In the genomic region with DNA sequence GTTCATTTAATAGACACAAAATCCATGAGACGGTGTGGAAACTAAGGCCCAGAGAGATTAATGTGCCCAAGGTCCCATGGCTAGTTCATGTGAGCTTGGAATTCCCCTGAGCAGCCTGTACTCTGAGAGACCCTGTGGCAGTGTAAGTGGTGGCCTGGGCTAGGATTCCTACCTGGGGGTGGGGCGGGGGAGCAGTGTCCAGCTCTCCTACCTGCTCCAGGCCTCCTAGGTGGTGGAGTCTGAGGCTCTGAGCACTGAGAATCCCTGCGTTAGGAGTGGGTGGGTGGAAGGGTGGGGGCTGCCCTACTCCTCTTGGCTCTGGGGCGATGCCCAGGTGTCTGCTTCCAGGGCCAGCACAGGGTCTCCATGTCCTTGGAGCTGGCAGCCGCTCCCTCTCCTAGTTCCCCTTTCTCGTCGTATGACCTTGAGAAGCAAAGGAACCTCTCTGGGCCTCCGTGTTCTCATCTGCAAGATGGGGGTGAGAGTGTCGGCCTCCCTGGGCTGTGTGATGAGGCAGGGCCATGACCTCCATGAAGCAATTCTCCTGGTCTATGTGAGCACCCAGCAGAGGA, we compare ENCODE assay signal across 18 cellular contexts. TPM values are rescaled to one million over a fixed set of nuclear protein-coding genes. Genes with fewer than 3 reads are reported as not detected.
DNase-seq lines count a peak whose midpoint lies in the region; ATAC-seq, FAIRE-seq and TF ChIP-seq lines count a peak whose summit lies in the region.
"Had no signal": no experiment of that assay in that cellular context is flagged by ENCODE, and none has a peak within 500 bp of the region (broad histone marks: within the 10 kb centered on the region; RNA-seq: fewer than 3 reads in every experiment).

No MANE protein-coding gene starts in this region.

- H3K4me1 ChIP-seq in A549 (peaks cover 39% of the 10 kb centered on the region), HUES48 (ENCODE audit: control insufficient read depth, insufficient read depth, low read length) (peaks cover 22% of the 10 kb centered on the region), neural progenitor cell (peaks cover 12% of the 10 kb centered on the region), small intestine (ENCODE audit: control insufficient read depth in 2 of 2, insufficient read depth in 1 of 2, low read depth in 1 of 2, low read length in 1 of 2) (no peaks in the 10 kb centered on the region)

- peak overlapping the region; percentile 84 for H3K27ac Mint-ChIP-seq in neural progenitor cell
- H3K27ac Mint-ChIP-seq in activated CD4-positive, alpha-beta memory T cell treated with anti-CD3 and anti-CD28 coated beads, Interleukin-2, amount 10 ng/mL, durations not matched to agents 7 days and 5 days = no peak overlapping the region
- H3K27ac Mint-ChIP-seq: activated CD8-positive, alpha-beta T cell treated with anti-CD3 and anti-CD28 coated beads for 36 hours; immature natural killer cell; stimulated activated memory B cell treated with anti-CD40 and anti-IgM and Interleukin-4, amounts not matched to agents 10 μg/mL and 1 μg/mL and 100 μg/mL, for 72 hours had no signal

- H3K4me3 Mint-ChIP-seq in neural progenitor cell = no peak overlapping the region
- no peak overlapping the region for H3K4me3 Mint-ChIP-seq in activated CD4-positive, alpha-beta memory T cell treated with anti-CD3 and anti-CD28 coated beads, Interleukin-2, amount 10 ng/mL, durations not matched to agents 7 days and 5 days
- H3K4me3 Mint-ChIP-seq: activated CD8-positive, alpha-beta T cell treated with anti-CD3 and anti-CD28 coated beads for 36 hours; immature natural killer cell; stimulated activated memory B cell treated with anti-CD40 and anti-IgM and Interleukin-4, amounts not matched to agents 10 μg/mL and 1 μg/mL and 100 μg/mL, for 72 hours had no signal

- ATAC-seq in A549 = no peak
- ATAC-seq in left lobe of liver = no peak

- H2AFZ ChIP-seq in neural progenitor cell (replicated peaks) = peak overlapping the region; percentile 44

- H3K9me3 Mint-ChIP-seq in neural progenitor cell = no peaks in the 10 kb centered on the region
- H3K9me3 Mint-ChIP-seq in activated CD4-positive, alpha-beta memory T cell treated with anti-CD3 and anti-CD28 coated beads, Interleukin-2, amount 10 ng/mL, durations not matched to agents 7 days and 5 days = no peaks in the 10 kb centered on the region
- H3K9me3 Mint-ChIP-seq: activated CD8-positive, alpha-beta T cell treated with anti-CD3 and anti-CD28 coated beads for 36 hours; immature natural killer cell; stimulated activated memory B cell treated with anti-CD40 and anti-IgM and Interleukin-4, amounts not matched to agents 10 μg/mL and 1 μg/mL and 100 μg/mL, for 72 hours had no signal

- H4K20me1 ChIP-seq in neural progenitor cell (ENCODE audit: low read depth) = no peaks in the 10 kb centered on the region

- DNase-seq in A549 (ENCODE audit: low read depth in 1 of 2, low spot score in 1 of 2) (no peak), coronary artery (ENCODE audit: low spot score) (no peak), neural progenitor cell (ENCODE audit: low spot score) (no peak), dedifferentiated amniotic fluid mesenchymal stem cell (ENCODE audit: extremely low spot score) (no peak), small intestine (no peak), left lobe of liver (ENCODE audit: low spot score) (no peak)
- DNase-seq in activated CD4-positive, alpha-beta memory T cell treated with anti-CD3 and anti-CD28 coated beads, Interleukin-2, amount 10 ng/mL, durations not matched to agents 7 days and 5 days = no peak
- DNase-seq: cerebellar nuclear complex, COR-L47, immature natural killer cell had no signal

- no peak overlapping the region for H3K4me3 ChIP-seq in A549
- no peak overlapping the region for H3K4me3 ChIP-seq in HUES48 (ENCODE audit: low read depth, low read length)
- H3K4me3 ChIP-seq in coronary artery = peak overlapping the region; percentile 66
- no peak overlapping the region for H3K4me3 ChIP-seq in neural progenitor cell
- no peak overlapping the region for H3K4me3 ChIP-seq in small intestine (ENCODE audit: low read depth in 1 of 2, low read length in 2 of 2)
- H3K4me3 ChIP-seq: skin epidermis had no signal

- H3K36me3 ChIP-seq in HUES48 (ENCODE audit: control insufficient read depth, insufficient read depth, low read length) (no peaks in the 10 kb centered on the region), neural progenitor cell (no peaks in the 10 kb centered on the region), small intestine (ENCODE audit: control insufficient read depth in 2 of 2, insufficient read depth in 2 of 2, low read length in 2 of 2) (no peaks in the 10 kb centered on the region)

- POLR2A ChIA-PET in A549 (lab: Yijun Ruan, JAX) = interaction anchor here (0.8 to 1.1 kb wide), 2 partner anchors 10 to 135 kb away, joined by 3 read pairs; no protein-coding TSS in a partner anchor
- POLR2A ChIA-PET in activated CD4-positive, alpha-beta memory T cell treated with anti-CD3 and anti-CD28 coated beads, Interleukin-2, amount 10 ng/mL, durations not matched to agents 7 days and 5 days (lab: Charles Lee) = interaction anchor here (1.1 kb wide), 1 partner anchor 9 kb away, joined by 3 read pairs; no protein-coding TSS in a partner anchor

- H3K79me2 ChIP-seq in neural progenitor cell (ENCODE audit: low read depth) = no peaks in the 10 kb centered on the region

- peaks cover 36% of the 10 kb centered on the region for H3K4me1 Mint-ChIP-seq in neural progenitor cell
- H3K4me1 Mint-ChIP-seq in activated CD4-positive, alpha-beta memory T cell treated with anti-CD3 and anti-CD28 coated beads, Interleukin-2, amount 10 ng/mL, durations not matched to agents 7 days and 5 days = peaks cover 8% of the 10 kb centered on the region

- peak overlapping the region; percentile 19 for H3K9ac ChIP-seq in HUES48 (ENCODE audit: low read depth, low read length)
- no peak overlapping the region for H3K9ac ChIP-seq in neural progenitor cell
- H3K9ac ChIP-seq: SK-N-SH had no signal

- TF ChIP-seq POLR2A in A549 (IDR thresholded peaks at IDR 0.05; ENCODE audit: low read length) = no peak

- H3K27ac ChIP-seq in A549 (peak overlapping the region; percentile 68 to 89; a peak in 4 of 6 replicates), HUES48 (ENCODE audit: low read depth, low read length) (no peak overlapping the region), coronary artery (peak overlapping the region in 1 of 2 donors; percentile 94), neural progenitor cell (no peak overlapping the region), small intestine (ENCODE audit: low read depth in 1 of 2, low read length in 1 of 2) (no peak overlapping the region)

- H3K27me3 ChIP-seq in HUES48 (ENCODE audit: control insufficient read depth, insufficient read depth, low read length) = no peaks in the 10 kb centered on the region
- no peaks in the 10 kb centered on the region for H3K27me3 ChIP-seq in neural progenitor cell
- no peaks in the 10 kb centered on the region for H3K27me3 ChIP-seq in small intestine (ENCODE audit: control insufficient read depth in 2 of 2, insufficient read depth in 2 of 2, low read length in 2 of 2)

- peaks cover 2% of the 10 kb centered on the region for H3K27me3 Mint-ChIP-seq in neural progenitor cell (ENCODE audit: insufficient read depth, low read depth)
- H3K27me3 Mint-ChIP-seq in activated CD4-positive, alpha-beta memory T cell treated with anti-CD3 and anti-CD28 coated beads, Interleukin-2, amount 10 ng/mL, durations not matched to agents 7 days and 5 days = no peaks in the 10 kb centered on the region
- H3K27me3 Mint-ChIP-seq: activated CD8-positive, alpha-beta T cell treated with anti-CD3 and anti-CD28 coated beads for 36 hours had no signal

- no peaks in the 10 kb centered on the region for H3K36me3 Mint-ChIP-seq in neural progenitor cell
- no peaks in the 10 kb centered on the region for H3K36me3 Mint-ChIP-seq in activated CD4-positive, alpha-beta memory T cell treated with anti-CD3 and anti-CD28 coated beads, Interleukin-2, amount 10 ng/mL, durations not matched to agents 7 days and 5 days (ENCODE audit: low read depth)
- H3K36me3 Mint-ChIP-seq: immature natural killer cell; stimulated activated memory B cell treated with anti-CD40 and anti-IgM and Interleukin-4, amounts not matched to agents 10 μg/mL and 1 μg/mL and 100 μg/mL, for 72 hours had no signal

- H3K4me2 ChIP-seq in A549 = peak overlapping the region; percentile 76; the same call in 2 of the 3 replicates
- no peak overlapping the region for H3K4me2 ChIP-seq in neural progenitor cell
- H3K4me2 ChIP-seq: SK-N-SH had no signal

- no peaks in the 10 kb centered on the region for H3K9me3 ChIP-seq in A549
- H3K9me3 ChIP-seq in HUES48 (ENCODE audit: control insufficient read depth, insufficient read depth, low read length) = no peaks in the 10 kb centered on the region
- no peaks in the 10 kb centered on the region for H3K9me3 ChIP-seq in neural progenitor cell (ENCODE audit: low read depth)
- no peaks in the 10 kb centered on the region for H3K9me3 ChIP-seq in small intestine (ENCODE audit: control insufficient read depth, low read depth)
- H3K9me3 ChIP-seq: SK-N-SH had no signal

- no peak for TF ChIP-seq EP300 in A549 (IDR thresholded peaks at IDR 0.05)

- 86% methylated on average over 8 of the region's 9 CpGs for WGBS in A549 (ENCODE audit: missing lambda C conversion rate)
- 73 to 82% (median 79%) methylated on average over 9 of the region's 9 CpGs for WGBS in small intestine, 3 donors

- no peaks in the 10 kb centered on the region for H3F3A ChIP-seq in neural progenitor cell (ENCODE audit: low read depth)

- FAIRE-seq in A549 (lab: Jason Lieb, UNC) (no peak), small intestine (lab: Jason Lieb, UNC) (no peak)

- no peak for TF ChIP-seq RAD21 in A549 (conservative IDR thresholded peaks at IDR 0.05 in 1 of 2, IDR thresholded peaks at IDR 0.05 in 1 of 2)

- TF ChIP-seq CTCF in A549 (IDR thresholded peaks at IDR 0.05) (no peak), coronary artery (IDR thresholded peaks at IDR 0.05) (no peak), neural progenitor cell (IDR thresholded peaks at IDR 0.05) (no peak)

- CTCF ChIA-PET in A549 (lab: Yijun Ruan, JAX) = interaction anchor here (1.2 to 5.6 kb wide), 6 partner anchors 7 to 135 kb away, joined by 4 to 23 read pairs (median 16); partner anchors contain the start of genes ADIRF and SHLD2
- CTCF ChIA-PET in activated CD4-positive, alpha-beta memory T cell treated with anti-CD3 and anti-CD28 coated beads, Interleukin-2, amount 10 ng/mL, durations not matched to agents 7 days and 5 days (lab: Charles Lee) = interaction anchor here (0.9 to 2.0 kb wide), 8 partner anchors 8 to 272 kb away, joined by 3 to 12 read pairs (median 4); partner anchors contain the start of gene ADIRF

RNA-seq across cellular contexts. Expression of gene SNCG, which starts 2.5 kb away (rescaled TPM):
- polyA plus RNA-seq in A549 (2011; rRNA removed) (14.0 and 17.9 TPM in 2 replicates), A549 (2017; fragmentation: RNase III; extraction: RNeasy Plus Mini Kit Qiagen cat#74134 plus additional on column Dnase treatment) (7.4 to 9.9 TPM (median 8.4 TPM) in 3 replicates), small intestine (10 to 100 TPM in 1 of 3 donors, 1 to 10 TPM in 2; 2.4 to 44.8 (median 4.0) TPM)
- 26.0 and 30.4 TPM in 2 replicates for polyA plus RNA-seq in A549 (2012; cell fraction: cytosol; rRNA removed)
- polyA plus RNA-seq in A549 (2012; cell fraction: nucleus; rRNA removed) = 17.8 and 19.6 TPM in 2 replicates
- polyA minus RNA-seq in A549 (2011; rRNA and poly(A)+ RNA removed) = 10.0 and 13.5 TPM in 2 replicates
- total RNA-seq in neural progenitor cell (ENCODE audit: low replicate concordance) (not detected in 2 replicates), left lobe of liver (2.0 TPM)
- total RNA-seq in activated CD4-positive, alpha-beta memory T cell treated with anti-CD3 and anti-CD28 coated beads, Interleukin-2, amount 10 ng/mL, durations not matched to agents 7 days and 5 days = not detected
- total RNA-seq: activated CD8-positive, alpha-beta T cell treated with anti-CD3 and anti-CD28 coated beads for 36 hours; OCI-LY7 had no signal
- polyA plus RNA-seq: immature natural killer cell had no signal

RNA-seq across cellular contexts. Expression of gene MMRN2, which starts 3.5 kb away (rescaled TPM):
- polyA plus RNA-seq in A549 (2011; rRNA removed) (1.1 and 1.4 TPM in 2 replicates), A549 (2017; fragmentation: RNase III; extraction: RNeasy Plus Mini Kit Qiagen cat#74134 plus additional on column Dnase treatment) (0.33 to 0.54 TPM (median 0.35 TPM) in 3 replicates), small intestine (10 to 100 TPM in 1 of 3 donors, 1 to 10 TPM in 1, under 1 TPM in 1; 0.45 to 20.8 (median 1.4) TPM)
- 0.36 and 0.54 TPM in 2 replicates for polyA plus RNA-seq in A549 (2012; cell fraction: cytosol; rRNA removed)
- 0.67 and 0.81 TPM in 2 replicates for polyA plus RNA-seq in A549 (2012; cell fraction: nucleus; rRNA removed)
- 1.3 and 1.7 TPM in 2 replicates for polyA minus RNA-seq in A549 (2011; rRNA and poly(A)+ RNA removed)
- total RNA-seq in neural progenitor cell (ENCODE audit: low replicate concordance) (0.28 and 1.4 TPM in 2 replicates), left lobe of liver (9.6 TPM)
- not detected for total RNA-seq in activated CD4-positive, alpha-beta memory T cell treated with anti-CD3 and anti-CD28 coated beads, Interleukin-2, amount 10 ng/mL, durations not matched to agents 7 days and 5 days
- total RNA-seq: activated CD8-positive, alpha-beta T cell treated with anti-CD3 and anti-CD28 coated beads for 36 hours; OCI-LY7 had no signal
- polyA plus RNA-seq: immature natural killer cell had no signal

RNA-seq across cellular contexts. Expression of gene ADIRF, which starts 7.3 kb away (rescaled TPM):
- polyA plus RNA-seq in A549 (2011; rRNA removed) (not detected in 2 replicates), A549 (2017; fragmentation: RNase III; extraction: RNeasy Plus Mini Kit Qiagen cat#74134 plus additional on column Dnase treatment) (not detected in 3 replicates), small intestine (1,000 to 10,000 TPM in 1 of 3 donors, 100 to 1,000 TPM in 2; 193 to 1,065 (median 750) TPM)
- not detected in 2 replicates for polyA plus RNA-seq in A549 (2012; cell fraction: cytosol; rRNA removed)
- not detected in 2 replicates for polyA plus RNA-seq in A549 (2012; cell fraction: nucleus; rRNA removed)
- polyA minus RNA-seq in A549 (2011; rRNA and poly(A)+ RNA removed) = not detected in 2 replicates
- total RNA-seq in neural progenitor cell (ENCODE audit: low replicate concordance) (not detected in 2 replicates), left lobe of liver (79.3 TPM)
- not detected for total RNA-seq in activated CD4-positive, alpha-beta memory T cell treated with anti-CD3 and anti-CD28 coated beads, Interleukin-2, amount 10 ng/mL, durations not matched to agents 7 days and 5 days
- total RNA-seq: activated CD8-positive, alpha-beta T cell treated with anti-CD3 and anti-CD28 coated beads for 36 hours; NCI-H460; OCI-LY7 had no signal
- polyA plus RNA-seq: immature natural killer cell, SK-N-SH had no signal

RNA-seq across cellular contexts. Expression of gene FAM25A, which starts 59.1 kb away (rescaled TPM):
- polyA plus RNA-seq in A549 (2011; rRNA removed) = not detected in 2 replicates
- polyA plus RNA-seq in A549 (2012; cell fraction: cytosol; rRNA removed) = 0.34 and 0.46 TPM in 2 replicates
- polyA plus RNA-seq in A549 (2012; cell fraction: nucleus; rRNA removed) = 0.62 TPM in 1 of 2 replicates, not detected in the other
- not detected in 3 replicates for polyA plus RNA-seq in A549 (2017; fragmentation: RNase III; extraction: RNeasy Plus Mini Kit Qiagen cat#74134 plus additional on column Dnase treatment)
- polyA minus RNA-seq in A549 (2011; rRNA and poly(A)+ RNA removed) = not detected in 2 replicates
- not detected in 2 replicates for total RNA-seq in neural progenitor cell (ENCODE audit: low replicate concordance)
- not detected for total RNA-seq in activated CD4-positive, alpha-beta memory T cell treated with anti-CD3 and anti-CD28 coated beads, Interleukin-2, amount 10 ng/mL, durations not matched to agents 7 days and 5 days
- polyA plus RNA-seq in small intestine = not detected
- not detected for total RNA-seq in left lobe of liver
- total RNA-seq: activated CD8-positive, alpha-beta T cell treated with anti-CD3 and anti-CD28 coated beads for 36 hours; NCI-H460; OCI-LY7; urinary bladder had no signal
- polyA plus RNA-seq: immature natural killer cell, SK-N-SH, urinary bladder had no signal

Comparison
In these comparisons a context has a peak if more than half of its experiments do, and no peak if none do; other contexts are left out.
1. H3K27ac ChIP-seq: peak in A549 (2 of 2); none in HUES48 (single experiment), neural progenitor cell (single experiment) and small intestine (0 of 2).
2. RNA of gene ADIRF, which starts 7.3 kb away (total RNA-seq): 79.3 TPM in left lobe of liver (single experiment); not detected in neural progenitor cell and not detected in activated CD4-positive, alpha-beta memory T cell treated with anti-CD3 and anti-CD28 coated beads, Interleukin-2, amount 10 ng/mL, durations not matched to agents 7 days and 5 days; every median in the first group is over 10 times any median in the second.